In the genomic region with DNA sequence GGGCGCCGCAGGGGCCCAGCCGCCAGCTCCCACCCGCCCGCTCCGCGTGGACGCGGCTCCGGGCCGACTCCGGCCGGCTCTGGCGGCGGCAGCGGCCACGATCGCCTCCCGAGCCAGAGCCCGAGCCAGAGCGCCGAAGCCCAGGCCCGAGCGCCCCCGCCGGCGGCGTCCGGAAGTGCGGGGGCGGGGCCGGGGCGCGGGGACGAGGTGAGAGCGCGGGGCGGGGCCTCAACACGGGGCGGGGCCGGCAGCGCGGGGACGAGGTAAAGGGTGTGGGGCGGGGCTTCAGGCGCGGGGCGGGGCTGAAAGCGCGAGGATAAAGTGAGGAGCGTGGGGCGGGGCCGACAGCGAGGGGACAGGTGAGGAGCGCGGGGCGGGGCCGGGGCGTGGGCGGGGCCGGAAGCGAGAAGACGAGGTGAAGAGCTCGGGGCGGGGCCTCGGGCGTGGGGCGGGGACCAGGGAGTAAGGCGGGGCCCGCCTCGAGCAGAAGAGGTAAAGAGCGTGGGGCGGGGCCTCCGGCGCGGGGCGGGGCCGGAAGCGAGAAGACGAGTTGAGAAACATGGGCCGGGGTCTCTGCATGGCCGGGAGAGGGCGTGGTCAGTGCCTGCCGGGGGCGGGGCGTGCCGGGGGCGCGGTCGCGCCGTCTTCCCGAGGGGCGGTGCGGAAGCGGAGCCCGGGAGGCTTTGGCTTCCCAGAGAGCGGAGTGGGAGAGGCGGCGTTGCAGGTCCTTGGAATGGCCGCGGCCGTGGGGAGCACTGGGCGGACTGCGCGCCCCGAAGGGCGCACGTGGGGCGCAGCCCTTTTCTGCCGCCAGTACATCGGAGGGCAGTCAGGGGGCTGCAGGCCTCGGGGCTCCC, we compare ENCODE assay signal across 8 cellular contexts. TPM values are rescaled to one million over a fixed set of nuclear protein-coding genes. Genes with fewer than 3 reads are reported as not detected.
DNase-seq lines count a peak whose midpoint lies in the region; ATAC-seq and TF ChIP-seq lines count a peak whose summit lies in the region.

A gene with protein sequence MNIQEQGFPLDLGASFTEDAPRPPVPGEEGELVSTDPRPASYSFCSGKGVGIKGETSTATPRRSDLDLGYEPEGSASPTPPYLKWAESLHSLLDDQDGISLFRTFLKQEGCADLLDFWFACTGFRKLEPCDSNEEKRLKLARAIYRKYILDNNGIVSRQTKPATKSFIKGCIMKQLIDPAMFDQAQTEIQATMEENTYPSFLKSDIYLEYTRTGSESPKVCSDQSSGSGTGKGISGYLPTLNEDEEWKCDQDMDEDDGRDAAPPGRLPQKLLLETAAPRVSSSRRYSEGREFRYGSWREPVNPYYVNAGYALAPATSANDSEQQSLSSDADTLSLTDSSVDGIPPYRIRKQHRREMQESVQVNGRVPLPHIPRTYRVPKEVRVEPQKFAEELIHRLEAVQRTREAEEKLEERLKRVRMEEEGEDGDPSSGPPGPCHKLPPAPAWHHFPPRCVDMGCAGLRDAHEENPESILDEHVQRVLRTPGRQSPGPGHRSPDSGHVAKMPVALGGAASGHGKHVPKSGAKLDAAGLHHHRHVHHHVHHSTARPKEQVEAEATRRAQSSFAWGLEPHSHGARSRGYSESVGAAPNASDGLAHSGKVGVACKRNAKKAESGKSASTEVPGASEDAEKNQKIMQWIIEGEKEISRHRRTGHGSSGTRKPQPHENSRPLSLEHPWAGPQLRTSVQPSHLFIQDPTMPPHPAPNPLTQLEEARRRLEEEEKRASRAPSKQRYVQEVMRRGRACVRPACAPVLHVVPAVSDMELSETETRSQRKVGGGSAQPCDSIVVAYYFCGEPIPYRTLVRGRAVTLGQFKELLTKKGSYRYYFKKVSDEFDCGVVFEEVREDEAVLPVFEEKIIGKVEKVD (minus strand): TSS at position 177 of the 857 bp plus-strand sequence. CDS start 5,698 bp downstream, outside the sequence.

- H2AFZ ChIP-seq in OCI-LY1 (ENCODE audit: low read length): no peak within 1 kb of the TSS

- peak within 1 kb of the TSS; percentile 70 for H3K4me3 ChIP-seq in OCI-LY1 (ENCODE audit: low read depth, low read length, poor library complexity, severe bottlenecking)

- H3K9me2 ChIP-seq in OCI-LY1 (ENCODE audit: low read depth, low read length): no peaks in the 10 kb centered on the region

- no peak; the same call in 1 of the 2 replicates for TF ChIP-seq CTCF in OCI-LY1 (IDR thresholded peaks at IDR 0.05; ENCODE audit: low read length)
- TF ChIP-seq CTCF in endothelial cell (IDR thresholded peaks at IDR 0.05; ENCODE audit: unreplicated experiment): peak; percentile 37
- peak; percentile 37 for TF ChIP-seq CTCF in mesothelial cell of epicardium (IDR thresholded peaks at IDR 0.05; ENCODE audit: unreplicated experiment)

- peak; percentile 95 for DNase-seq in COLO829 (ENCODE audit: low spot score)
- peak; percentile 83 for DNase-seq in HuH-7.5 (ENCODE audit: low spot score)
- DNase-seq in activated CD8-positive, alpha-beta memory T cell treated with anti-CD3 and anti-CD28 coated beads, Interleukin-2, amount 50 U/mL, for 4 hours: peak; percentile 100
- peak; percentile 95 for DNase-seq in endothelial cell (ENCODE audit: low spot score)
- peak; percentile 100 for DNase-seq in mesothelial cell of epicardium (ENCODE audit: low spot score in 2 of 2, unreplicated experiment in 2 of 2)
- DNase-seq in stimulated activated CD8-positive, alpha-beta memory T cell treated with anti-CD3 and anti-CD28 coated beads, Interleukin-15, amount 100 ng/mL, for 4 hours (ENCODE audit: low read depth in 2 of 2): peak; percentile 100

- no peaks in the 10 kb centered on the region for H4K20me1 ChIP-seq in OCI-LY1 (ENCODE audit: insufficient read depth, low read length)

- H3K4me2 ChIP-seq in OCI-LY1 (ENCODE audit: low read length): peak within 1 kb of the TSS; percentile 79

- H3K36me3 Mint-ChIP-seq in endothelial cell (ENCODE audit: low read depth, unreplicated experiment) (peaks cover 7% of the 10 kb centered on the region), mesothelial cell of epicardium (peaks cover 4% of the 10 kb centered on the region)

- H3K4me3 Mint-ChIP-seq in endothelial cell (ENCODE audit: unreplicated experiment) (peak within 1 kb of the TSS; percentile 94), mesothelial cell of epicardium (peak within 1 kb of the TSS; percentile 83)

- peaks cover 32% of the 10 kb centered on the region for H3K4me1 ChIP-seq in OCI-LY1 (ENCODE audit: insufficient read depth, low read length, severe bottlenecking)

- ATAC-seq in GM21381 (IDR thresholded peaks at IDR 0.05; ENCODE audit: unreplicated experiment): peak; percentile 51

- no peak within 1 kb of the TSS for H3K27ac ChIP-seq in OCI-LY1 (ENCODE audit: low read depth, low read length, poor library complexity, severe bottlenecking)

- H3K9me3 ChIP-seq in OCI-LY1 (ENCODE audit: low read length): no peaks in the 10 kb centered on the region

- H3K27me3 Mint-ChIP-seq in endothelial cell (ENCODE audit: unreplicated experiment) (peaks cover 7% of the 10 kb centered on the region), mesothelial cell of epicardium (ENCODE audit: low read depth) (no peaks in the 10 kb centered on the region)

- H3K79me2 ChIP-seq in OCI-LY1 (ENCODE audit: insufficient read depth, low read length): peaks cover 12% of the 10 kb centered on the region; the same call in 1 of the 2 replicates

- no peaks in the 10 kb centered on the region for H3F3A ChIP-seq in OCI-LY1 (ENCODE audit: insufficient read depth, low read length)

- H3K9ac ChIP-seq in OCI-LY1 (ENCODE audit: low read length): peak within 1 kb of the TSS; percentile 78

- peaks cover 9% of the 10 kb centered on the region; the same call in 1 of the 2 replicates for H3K36me3 ChIP-seq in OCI-LY1 (ENCODE audit: insufficient read depth, low read length)

- H3K9me3 Mint-ChIP-seq in endothelial cell (ENCODE audit: unreplicated experiment): no peaks in the 10 kb centered on the region
- H3K9me3 Mint-ChIP-seq in mesothelial cell of epicardium: no peaks in the 10 kb centered on the region

- H3K27ac Mint-ChIP-seq in endothelial cell (ENCODE audit: unreplicated experiment): peak within 1 kb of the TSS; percentile 67
- H3K27ac Mint-ChIP-seq in mesothelial cell of epicardium: peak within 1 kb of the TSS; percentile 89

- peaks cover 4% of the 10 kb centered on the region for H3K4me1 Mint-ChIP-seq in endothelial cell (ENCODE audit: unreplicated experiment)
- peaks cover 9% of the 10 kb centered on the region for H3K4me1 Mint-ChIP-seq in mesothelial cell of epicardium

- no peaks in the 10 kb centered on the region for H3K27me3 ChIP-seq in OCI-LY1 (ENCODE audit: insufficient read depth, low read length)

RNA-seq across cellular contexts. Expression of the gene that starts here (rescaled TPM):
- total RNA-seq in endothelial cell (ENCODE audit: unreplicated experiment) (17.5 TPM), mesothelial cell of epicardium (31.1 to 34.0 TPM (median 33.2 TPM) in 3 replicates)
